Comparison of ENCODE assay signal across 17 cellular contexts in genomic region chr6:150666071-150666470, GRCh38.
DNase-seq lines count a peak whose midpoint lies in the region; ATAC-seq, FAIRE-seq and TF ChIP-seq lines count a peak whose summit lies in the region.
"Had no signal": no experiment of that assay in that cellular context is flagged by ENCODE, and none has a peak within 500 bp of the region (broad histone marks: within the 10 kb centered on the region; RNA-seq: fewer than 3 reads in every experiment).

No MANE protein-coding gene starts in this region.

- H2AFZ ChIP-seq in astrocyte (ENCODE audit: low read depth, low read length), result no peak overlapping the region
- H2AFZ ChIP-seq: GM23248 had no signal

- H3K27ac ChIP-seq in astrocyte (ENCODE audit: low read depth, low read length) (no peak overlapping the region), sigmoid colon (peak overlapping the region in 1 of 4 donors; percentile 54)
- H3K27ac ChIP-seq: GM23248, neutrophil had no signal

- intact Hi-C loops in left ventricle myocardium superior (cut with micrococcal nuclease), result no loop called here
- intact Hi-C loops in sigmoid colon (cut with DNase I), result no loop called here

- H3K9ac ChIP-seq in astrocyte (ENCODE audit: low read length), result no peak overlapping the region
- H3K9ac ChIP-seq: GM23248 had no signal

- peaks cover 9% of the 10 kb centered on the region for H3K36me3 Mint-ChIP-seq in astrocyte (ENCODE audit: low read depth, unreplicated experiment)

- no peak for FAIRE-seq in astrocyte (lab: Jason Lieb, UNC)
- FAIRE-seq: small intestine had no signal

- TF ChIP-seq EP300 in sigmoid colon (IDR thresholded peaks at IDR 0.05), result no peak

- no peak overlapping the region for H3K4me3 Mint-ChIP-seq in astrocyte (ENCODE audit: unreplicated experiment)
- H3K4me3 Mint-ChIP-seq: activated T-cell treated with anti-CD3 and anti-CD28 coated beads, Interleukin-2, amount 50 U/mL, for 72 hours had no signal

- ATAC-seq in left ventricle myocardium superior (peak; percentile 34), GM21619 (IDR thresholded peaks at IDR 0.05; ENCODE audit: unreplicated experiment) (no peak)
- ATAC-seq: activated T-cell treated with anti-CD3 and anti-CD28 coated beads, Interleukin-2, amount 50 U/mL, for 72 hours; left colon had no signal

- no peak overlapping the region for H3K27ac Mint-ChIP-seq in astrocyte (ENCODE audit: unreplicated experiment)
- H3K27ac Mint-ChIP-seq: activated T-cell treated with anti-CD3 and anti-CD28 coated beads, Interleukin-2, amount 50 U/mL, for 72 hours had no signal

- no peak overlapping the region for H3K4me3 ChIP-seq in astrocyte (ENCODE audit: insufficient read depth, low read depth, low read length)
- no peak overlapping the region for H3K4me3 ChIP-seq in sigmoid colon
- H3K4me3 ChIP-seq: GM23248 had no signal

- H3K4me2 ChIP-seq in astrocyte (ENCODE audit: low read length), result no peak overlapping the region

- no peaks in the 10 kb centered on the region for H4K20me1 ChIP-seq in astrocyte (ENCODE audit: insufficient read depth, low read length)

- H3K4me1 ChIP-seq in astrocyte (ENCODE audit: insufficient read depth, low read length) (peaks cover 14% of the 10 kb centered on the region), sigmoid colon (peaks cover 0 to 41% (median 28%) of the 10 kb centered on the region in 4 donors)

- TF ChIP-seq CTCF in astrocyte (IDR thresholded peaks at IDR 0.05; ENCODE audit: insufficient read depth, low read depth, low read length) (no peak), sigmoid colon (IDR thresholded peaks at IDR 0.05) (no peak)

- WGBS in sigmoid colon, 2 donors, result 67 to 84% methylated on average over 5 of the region's 5 CpGs

- H3K36me3 ChIP-seq in astrocyte (ENCODE audit: insufficient read depth, low read length), result no peaks in the 10 kb centered on the region
- no peaks in the 10 kb centered on the region for H3K36me3 ChIP-seq in sigmoid colon
- H3K36me3 ChIP-seq: neutrophil had no signal

- peak; percentile 52 for DNase-seq in H4 (ENCODE audit: low spot score)
- DNase-seq in astrocyte (ENCODE audit: low read depth), result peak; percentile 42
- DNase-seq in left ventricle myocardium superior, result no peak
- peak; percentile 69 for DNase-seq in sigmoid colon
- DNase-seq in NCI-H1436 treated with DMSO at 0.1 percent for 48 hours (lab: John Stamatoyannopoulos, UW), result no peak
- DNase-seq in T-helper 1 cell, result no peak
- DNase-seq in COLO668 (lab: John Stamatoyannopoulos, UW; ENCODE audit: unreplicated experiment), result no peak
- DNase-seq: activated T-cell treated with anti-CD3 and anti-CD28 coated beads, Interleukin-2, amount 50 U/mL, for 72 hours; GM23248; hypothalamus; left colon; RPMI8226; small intestine; stimulated activated naive CD4-positive, alpha-beta T cell; T-helper 2 cell had no signal

- H3K9me3 ChIP-seq in astrocyte (ENCODE audit: insufficient read depth, low read depth, low read length) (no peaks in the 10 kb centered on the region), sigmoid colon (no peaks in the 10 kb centered on the region)
- H3K9me3 ChIP-seq: neutrophil had no signal

- no peaks in the 10 kb centered on the region for H3K79me2 ChIP-seq in astrocyte (ENCODE audit: insufficient read depth, low read length)

- H3K9me3 Mint-ChIP-seq in astrocyte (ENCODE audit: unreplicated experiment), result no peaks in the 10 kb centered on the region

- H3K27me3 ChIP-seq in astrocyte (ENCODE audit: insufficient read depth, low read length), result no peaks in the 10 kb centered on the region
- no peaks in the 10 kb centered on the region for H3K27me3 ChIP-seq in sigmoid colon
- H3K27me3 ChIP-seq: neutrophil had no signal

- H3K4me1 Mint-ChIP-seq in astrocyte (ENCODE audit: low read depth, unreplicated experiment), result peaks cover 16% of the 10 kb centered on the region

- TF ChIP-seq POLR2A in sigmoid colon (IDR thresholded peaks at IDR 0.05), result no peak

- no peaks in the 10 kb centered on the region for H3K27me3 Mint-ChIP-seq in astrocyte (ENCODE audit: low read depth, unreplicated experiment)

Comparison
In these comparisons a context has a peak if more than half of its experiments do, and no peak if none do; other contexts are left out.
1. DNase-seq: peak in H4 (single experiment), astrocyte (single experiment) and sigmoid colon (single experiment); none in left ventricle myocardium superior (single experiment), NCI-H1436 treated with DMSO at 0.1 percent for 48 hours (single experiment), T-helper 1 cell (0 of 5) and COLO668 (single experiment).